In genomic region chrX:22406332-22406731, GRCh38 we compare ENCODE assay signal across 15 cellular contexts.
A peak's percentile ranks its signal among the peaks of the same experiment; 100 is the strongest.
DNase-seq lines count a peak whose midpoint lies in the region; FAIRE-seq and TF ChIP-seq lines count a peak whose summit lies in the region.
"Had no signal": no experiment of that assay in that cellular context is flagged by ENCODE, and none has a peak within 500 bp of the region (broad histone marks: within the 10 kb centered on the region; RNA-seq: fewer than 3 reads in every experiment).

No MANE protein-coding gene starts in this region.

- H3K9ac ChIP-seq in kidney (ENCODE audit: low read length in 2 of 2), result no peak overlapping the region
- H3K9ac ChIP-seq: BLaER1, GM23248 had no signal

- peak overlapping the region; percentile 38 for H2AFZ ChIP-seq in ACC112 (ENCODE audit: low read length, unreplicated experiment)
- H2AFZ ChIP-seq: GM23248 had no signal

- DNase-seq in RKO (ENCODE audit: low spot score) (peak; percentile 25), dermis blood vessel endothelial cell (peak; percentile 73), GM20000 (ENCODE audit: low spot score) (no peak), kidney (no peak), LoVo (ENCODE audit: low spot score) (no peak)
- DNase-seq: CD4-positive, alpha-beta memory T cell; DMS153; DMS79 treated with DMSO at 0.1 percent for 48 hours; EL; GM23248 had no signal

- H3K36me3 ChIP-seq in ACC112 (ENCODE audit: insufficient read depth, low read length), result no peaks in the 10 kb centered on the region
- no peaks in the 10 kb centered on the region for H3K36me3 ChIP-seq in kidney (ENCODE audit: control insufficient read depth in 1 of 2, insufficient read depth in 2 of 2, low read length in 2 of 2)
- H3K36me3 ChIP-seq: BLaER1, HAP-1 had no signal

- FAIRE-seq in kidney (lab: Jason Lieb, UNC), result no peak
- FAIRE-seq: GM12878 had no signal

- H3K27ac ChIP-seq in ACC112 (ENCODE audit: low read depth, low read length) (no peak overlapping the region), kidney (ENCODE audit: low read depth in 2 of 2, low read length in 2 of 2) (no peak overlapping the region)
- H3K27ac ChIP-seq: A549, BLaER1, GM23248 had no signal

- intact Hi-C loops in kidney (cut with DNase I), result no loop called here

- H3K4me1 ChIP-seq in ACC112 (ENCODE audit: control insufficient read depth, insufficient read depth, low read length, unreplicated experiment), result peaks cover 11% of the 10 kb centered on the region
- H3K4me1 ChIP-seq in kidney (ENCODE audit: control insufficient read depth in 1 of 2, insufficient read depth in 1 of 2, low read depth in 1 of 2, low read length in 2 of 2), result no peaks in the 10 kb centered on the region
- H3K4me1 ChIP-seq: A549, HAP-1 had no signal

- H3K27me3 ChIP-seq in ACC112 (ENCODE audit: insufficient read depth, low read length), result no peaks in the 10 kb centered on the region
- H3K27me3 ChIP-seq: BLaER1 had no signal

- H3K79me2 ChIP-seq in ACC112 (ENCODE audit: control insufficient read depth, insufficient read depth, low read length, unreplicated experiment), result no peaks in the 10 kb centered on the region

- H3K4me3 ChIP-seq in ACC112 (ENCODE audit: low read depth, low read length) (no peak overlapping the region), kidney (ENCODE audit: low read length in 2 of 2) (no peak overlapping the region)
- H3K4me3 ChIP-seq: A549, BLaER1, GM12878, GM23248, HAP-1 had no signal

- H3K9me3 ChIP-seq in kidney (ENCODE audit: control insufficient read depth in 1 of 2, low read length in 2 of 2), result no peaks in the 10 kb centered on the region
- H3K9me3 ChIP-seq: A549, HAP-1 had no signal

- no peak for TF ChIP-seq CTCF in GM20000 (IDR thresholded peaks at IDR 0.05; ENCODE audit: extremely low read depth, missing control alignments)
- no peak for TF ChIP-seq CTCF in kidney (IDR thresholded peaks at IDR 0.05; ENCODE audit: borderline replicate concordance, extremely low read depth, insufficient read depth)

Comparison
In these comparisons a context has a peak if more than half of its experiments do, and no peak if none do; other contexts are left out.
1. DNase-seq: peak in RKO (single experiment) and dermis blood vessel endothelial cell (single experiment); none in GM20000 (single experiment), kidney (single experiment) and LoVo (single experiment).